Comparison of ENCODE assay signal across 1 cellular context in genomic region chr17:30805944-30806456, GRCh38.
TF ChIP-seq lines count a peak whose summit lies in the region.

No MANE protein-coding gene starts in this region.

TF ChIP-seq in GM12878, 131 proteins besides CTCF, POLR2A, EP300 and RAD21:
- TF ChIP-seq YY1 (IDR thresholded peaks at IDR 0.05; ENCODE audit: low read depth, low read length) (no peak), E2F8 (IDR thresholded peaks at IDR 0.05; ENCODE audit: low read depth, partially characterized antibody) (no peak), CBX5 (IDR thresholded peaks at IDR 0.05; ENCODE audit: low read depth) (no peak), PKNOX1 (IDR thresholded peaks at IDR 0.05) (no peak), SMAD1 (IDR thresholded peaks at IDR 0.05; ENCODE audit: low read depth, partially characterized antibody) (no peak)
